11 cellular contexts compared by ENCODE assay signal in the genomic region with DNA sequence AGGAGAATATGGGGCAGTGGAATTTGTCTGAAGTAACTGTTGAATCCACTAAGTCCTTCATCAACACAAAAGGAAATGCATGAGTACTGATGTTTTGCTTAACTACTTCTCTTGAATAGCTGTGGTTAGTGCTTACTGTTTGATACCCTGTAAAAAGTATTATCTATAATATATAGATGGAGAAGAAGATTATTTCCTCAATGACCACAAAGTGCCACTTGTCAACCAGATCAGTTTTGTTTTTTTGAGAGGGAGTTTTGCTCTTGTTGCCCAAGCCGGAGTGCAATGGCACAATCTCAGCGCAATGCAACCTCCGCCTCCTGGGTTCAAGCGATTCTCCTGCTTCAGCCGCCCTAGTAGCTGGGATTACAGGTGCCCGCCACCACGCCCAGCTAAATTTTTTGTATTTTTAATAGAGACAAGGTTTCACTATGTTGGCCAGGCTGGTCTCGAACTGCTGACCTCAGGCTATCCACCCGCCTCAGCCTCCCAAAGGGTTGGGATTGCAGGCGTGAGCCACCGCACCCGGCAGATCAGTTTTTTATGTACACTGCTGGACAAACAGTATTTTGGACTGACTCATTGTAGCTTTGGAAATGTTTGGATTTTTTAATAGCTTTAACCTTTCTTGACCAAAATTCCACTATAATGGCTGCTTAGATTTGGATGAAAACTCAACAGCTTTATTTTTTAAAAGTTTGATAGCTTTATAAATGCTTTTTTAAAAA. TPM values are rescaled to one million over a fixed set of nuclear protein-coding genes. Genes with fewer than 3 reads are reported as not detected.
DNase-seq lines count a peak whose midpoint lies in the region; ATAC-seq, FAIRE-seq and TF ChIP-seq lines count a peak whose summit lies in the region.
"Had no signal": no experiment of that assay in that cellular context is flagged by ENCODE, and none has a peak within 500 bp of the region (broad histone marks: within the 10 kb centered on the region; RNA-seq: fewer than 3 reads in every experiment).

No MANE protein-coding gene starts in this region.

- no peaks in the 10 kb centered on the region for H3K9me3 ChIP-seq in CD8-positive, alpha-beta memory T cell (ENCODE audit: low read length)
- no peaks in the 10 kb centered on the region for H3K9me3 ChIP-seq in KOPT-K1 (ENCODE audit: insufficient read depth, low read length, poor library complexity, severe bottlenecking)
- no peaks in the 10 kb centered on the region for H3K9me3 ChIP-seq in testis
- H3K9me3 ChIP-seq: upper lobe of left lung had no signal

- FAIRE-seq in RCC 7860 (lab: Jason Lieb, UNC) = no peak

- CTCF ChIA-PET in CD8-positive, alpha-beta memory T cell (lab: Charles Lee) = interaction anchor here (1.0 to 6.2 kb wide), 5 partner anchors 9 to 48 kb away, joined by 3 to 121 read pairs (median 4); partner anchors contain the start of gene KIF23

- H3K36me3 ChIP-seq in CD8-positive, alpha-beta memory T cell (ENCODE audit: insufficient read depth, low read length) = peaks cover 13% of the 10 kb centered on the region
- H3K36me3 ChIP-seq in KOPT-K1 (ENCODE audit: insufficient read depth, low read length) (peaks cover 61% of the 10 kb centered on the region), testis (ENCODE audit: low read depth, missing control alignments) (no peaks in the 10 kb centered on the region)

- no peaks in the 10 kb centered on the region for H3K27me3 ChIP-seq in CD8-positive, alpha-beta memory T cell (ENCODE audit: insufficient read depth, low read length, poor library complexity, severe bottlenecking)
- H3K27me3 ChIP-seq in testis = no peaks in the 10 kb centered on the region
- H3K27me3 ChIP-seq: upper lobe of left lung had no signal

- ATAC-seq in activated naive CD8-positive, alpha-beta T cell treated with anti-CD3 and anti-CD28 coated beads, Interleukin-2, amount 50 U/mL, for 24 hours = no peak
- no peak for ATAC-seq in natural killer cell

- H3K27me3 Mint-ChIP-seq in CD8-positive, alpha-beta memory T cell = peaks cover 0 to 2% of the 10 kb centered on the region in 2 donors
- no peaks in the 10 kb centered on the region for H3K27me3 Mint-ChIP-seq in activated naive CD8-positive, alpha-beta T cell treated with anti-CD3 and anti-CD28 coated beads, Interleukin-2, amount 50 U/mL, for 24 hours
- no peaks in the 10 kb centered on the region for H3K27me3 Mint-ChIP-seq in natural killer cell (ENCODE audit: low read depth in 2 of 2)

- peaks cover 25% of the 10 kb centered on the region for H3K4me1 ChIP-seq in CD8-positive, alpha-beta memory T cell (ENCODE audit: insufficient read depth, low read length)
- H3K4me1 ChIP-seq in testis = peaks cover 29% of the 10 kb centered on the region

- peak overlapping the region; percentile 94 for H3K27ac ChIP-seq in CD8-positive, alpha-beta memory T cell (ENCODE audit: low read depth, low read length)
- H3K27ac ChIP-seq in KOPT-K1 (ENCODE audit: low read depth, low read length, poor library complexity, severe bottlenecking) (peak overlapping the region; percentile 81), testis (peak overlapping the region in 1 of 2 donors; percentile 91)

- H3K9me3 Mint-ChIP-seq in CD8-positive, alpha-beta memory T cell = no peaks in the 10 kb centered on the region
- no peaks in the 10 kb centered on the region for H3K9me3 Mint-ChIP-seq in activated naive CD8-positive, alpha-beta T cell treated with anti-CD3 and anti-CD28 coated beads, Interleukin-2, amount 50 U/mL, for 24 hours
- no peaks in the 10 kb centered on the region for H3K9me3 Mint-ChIP-seq in natural killer cell

- POLR2A ChIA-PET in CD8-positive, alpha-beta memory T cell (lab: Charles Lee) = interaction anchor here (0.6 to 4.4 kb wide), 9 partner anchors 8 to 648 kb away, joined by 3 to 110 read pairs (median 6); partner anchors contain the start of genes GLCE and KIF23

- H3K36me3 Mint-ChIP-seq in CD8-positive, alpha-beta memory T cell = peaks cover 3 to 35% (median 4%) of the 10 kb centered on the region in 3 donors
- peaks cover 56% of the 10 kb centered on the region for H3K36me3 Mint-ChIP-seq in activated naive CD8-positive, alpha-beta T cell treated with anti-CD3 and anti-CD28 coated beads, Interleukin-2, amount 50 U/mL, for 24 hours (ENCODE audit: low read depth)
- peaks cover 4% of the 10 kb centered on the region for H3K36me3 Mint-ChIP-seq in natural killer cell

- H3K4me3 ChIP-seq in CD8-positive, alpha-beta memory T cell (ENCODE audit: low read length) = no peak overlapping the region
- peak overlapping the region in 1 of 2 donors; percentile 92 for H3K4me3 ChIP-seq in testis

- intact Hi-C loops in natural killer cell (cut with micrococcal nuclease) = loop anchor here (5.0 kb wide), 1 partner anchor 654 kb away; no protein-coding TSS in a partner anchor
- intact Hi-C loops in testis (cut with DNase I; ENCODE audit: low total_unique reads) = no loop called here

- TF ChIP-seq CTCF in natural killer cell (IDR thresholded peaks at IDR 0.05) (no peak), testis (IDR thresholded peaks at IDR 0.05) (no peak)

- peak overlapping the region in 4 of 8 donors; percentile 87 to 99 (median 96) for H3K27ac Mint-ChIP-seq in CD8-positive, alpha-beta memory T cell
- H3K27ac Mint-ChIP-seq in activated naive CD8-positive, alpha-beta T cell treated with anti-CD3 and anti-CD28 coated beads, Interleukin-2, amount 50 U/mL, for 24 hours = peak overlapping the region; percentile 96
- H3K27ac Mint-ChIP-seq in natural killer cell = peak overlapping the region; percentile 98 to 100

- peak overlapping the region in 6 of 7 donors; percentile 90 to 97 (median 95) for H3K4me3 Mint-ChIP-seq in CD8-positive, alpha-beta memory T cell
- peak overlapping the region; percentile 91 for H3K4me3 Mint-ChIP-seq in activated naive CD8-positive, alpha-beta T cell treated with anti-CD3 and anti-CD28 coated beads, Interleukin-2, amount 50 U/mL, for 24 hours
- peak overlapping the region; percentile 98 for H3K4me3 Mint-ChIP-seq in natural killer cell

- peaks cover 34 to 39% (median 38%) of the 10 kb centered on the region in 3 donors for H3K4me1 Mint-ChIP-seq in CD8-positive, alpha-beta memory T cell
- H3K4me1 Mint-ChIP-seq in activated naive CD8-positive, alpha-beta T cell treated with anti-CD3 and anti-CD28 coated beads, Interleukin-2, amount 50 U/mL, for 24 hours = peaks cover 36% of the 10 kb centered on the region
- peaks cover 39 to 42% of the 10 kb centered on the region in 2 donors for H3K4me1 Mint-ChIP-seq in natural killer cell

- TF ChIP-seq POLR2A in testis (IDR thresholded peaks at IDR 0.05) = no peak

- 62 to 82% methylated on average over 12 of the region's 12 CpGs for WGBS in testis, 2 donors

- no peak for DNase-seq in CD8-positive, alpha-beta memory T cell
- DNase-seq in activated naive CD8-positive, alpha-beta T cell treated with anti-CD3 and anti-CD28 coated beads, Interleukin-2, amount 50 U/mL, for 24 hours = no peak
- DNase-seq in natural killer cell (no peak), iPS-NIHi7 (ENCODE audit: extremely low spot score) (no peak), testis (no peak), NCI-H1105 (lab: John Stamatoyannopoulos, UW) (no peak), RCC 7860 (ENCODE audit: low spot score) (no peak)
- DNase-seq: DMS79, NCI-H1092 treated with DMSO at 0.1 percent for 48 hours, upper lobe of left lung had no signal

RNA-seq across cellular contexts. Expression of gene RPLP1, which starts 1.5 kb away (rescaled TPM):
- 1,000 to 10,000 TPM; 2,216 to 2,332 TPM for total RNA-seq in CD8-positive, alpha-beta memory T cell
- polyA plus RNA-seq in CD8-positive, alpha-beta memory T cell = 2,084 TPM
- total RNA-seq in natural killer cell = 1,000 to 10,000 TPM in 1 of 3 donors, 100 to 1,000 TPM in 2; 895 to 1,167 (median 974) TPM
- total RNA-seq in testis = 100 to 1,000 TPM; 245 to 513 TPM
- polyA plus RNA-seq in testis (ENCODE audit: insufficient read depth, low read depth, low replicate concordance) = 1,127 TPM

RNA-seq across cellular contexts. Expression of gene KIF23, which starts 37.0 kb away (rescaled TPM):
- total RNA-seq in CD8-positive, alpha-beta memory T cell = 10 to 100 TPM; 36.0 to 44.4 TPM
- polyA plus RNA-seq in CD8-positive, alpha-beta memory T cell = 0.18 TPM
- 1 to 10 TPM; 1.2 to 2.1 (median 1.9) TPM for total RNA-seq in natural killer cell
- 10 to 100 TPM; 17.1 to 23.9 TPM for total RNA-seq in testis
- polyA plus RNA-seq in testis (ENCODE audit: insufficient read depth, low read depth, low replicate concordance) = 28.4 TPM

Comparison
In these comparisons a context has a peak if more than half of its experiments do, and no peak if none do; other contexts are left out.
1. RNA of gene KIF23, which starts 37.0 kb away (total RNA-seq): 36.0 to 44.4 TPM in CD8-positive, alpha-beta memory T cell and 17.1 to 23.9 TPM in testis; 1.2 to 2.1 TPM in natural killer cell; every median in the first group is over 4 times any median in the second.
2. Peak in every context shown above with its lines, with median percentiles within 50 percentile points of each other: H3K4me3 Mint-ChIP-seq.